In genomic region chr5:36442352-36442751, GRCh38 we compare ENCODE assay signal across 13 cellular contexts.
A peak's percentile ranks its signal among the peaks of the same experiment; 100 is the strongest.
DNase-seq lines count a peak whose midpoint lies in the region; ATAC-seq and TF ChIP-seq lines count a peak whose summit lies in the region.
"Had no signal": no experiment of that assay in that cellular context is flagged by ENCODE, and none has a peak within 500 bp of the region (broad histone marks: within the 10 kb centered on the region; RNA-seq: fewer than 3 reads in every experiment).

No MANE protein-coding gene starts in this region.

- H3K4me1 ChIP-seq in body of pancreas, result peaks cover 21% of the 10 kb centered on the region
- peaks cover 22% of the 10 kb centered on the region for H3K4me1 ChIP-seq in GM23248 (ENCODE audit: insufficient read depth)

- no peaks in the 10 kb centered on the region for H3K9me2 ChIP-seq in GM23248 (ENCODE audit: insufficient read depth)

- TF ChIP-seq CTCF in body of pancreas (IDR thresholded peaks at IDR 0.05) (no peak), nephron progenitor cell (IDR thresholded peaks at IDR 0.05) (no peak)

- in situ Hi-C loops in GM23248 (cut with MboI), result no loop called here

- H3K79me2 ChIP-seq in GM23248 (ENCODE audit: insufficient read depth), result no peaks in the 10 kb centered on the region

- H3K27me3 ChIP-seq in body of pancreas (no peaks in the 10 kb centered on the region), GM23248 (replicated peaks; ENCODE audit: insufficient read depth) (peaks cover 15% of the 10 kb centered on the region; the same call in 1 of the 2 replicates)
- H3K27me3 ChIP-seq: upper lobe of left lung had no signal

- ATAC-seq in body of pancreas, result peak; percentile 53

- no peaks in the 10 kb centered on the region for H3K27me3 Mint-ChIP-seq in nephron progenitor cell (ENCODE audit: low read depth, poor library complexity)
- H3K27me3 Mint-ChIP-seq: activated naive CD4-positive, alpha-beta T cell treated with anti-CD3 and anti-CD28 coated beads, Interleukin-2, amount 50 U/mL, for 24 hours had no signal

- H3K9me3 Mint-ChIP-seq in nephron progenitor cell, result no peaks in the 10 kb centered on the region
- H3K9me3 Mint-ChIP-seq: activated naive CD4-positive, alpha-beta T cell treated with anti-CD3 and anti-CD28 coated beads, Interleukin-2, amount 50 U/mL, for 24 hours had no signal

- no peaks in the 10 kb centered on the region for H3K36me3 Mint-ChIP-seq in nephron progenitor cell (ENCODE audit: low read depth)
- H3K36me3 Mint-ChIP-seq: activated naive CD4-positive, alpha-beta T cell treated with anti-CD3 and anti-CD28 coated beads, Interleukin-2, amount 50 U/mL, for 24 hours had no signal

- H4K20me1 ChIP-seq in GM23248 (ENCODE audit: insufficient read depth), result no peaks in the 10 kb centered on the region

- 54 to 69% methylated on average over 7 of the region's 7 CpGs for WGBS in body of pancreas, 2 donors
- WGBS in GM23248 (ENCODE audit: low coverage in 1 of 2, low lambda C conversion rate in 2 of 2, missing lambda C conversion rate in 2 of 2), 2 experiments, result 89 to 92% methylated on average over 7 of the region's 7 CpGs

- H3K4me3 ChIP-seq in body of pancreas, result no peak overlapping the region
- H3K4me3 ChIP-seq in GM23248, result no peak overlapping the region
- H3K4me3 ChIP-seq: prostate gland, upper lobe of left lung had no signal

- peaks cover 47% of the 10 kb centered on the region for H3K4me1 Mint-ChIP-seq in nephron progenitor cell
- H3K4me1 Mint-ChIP-seq: activated naive CD4-positive, alpha-beta T cell treated with anti-CD3 and anti-CD28 coated beads, Interleukin-2, amount 50 U/mL, for 24 hours had no signal

- no peak overlapping the region for H2AFZ ChIP-seq in GM23248

- H3K36me3 ChIP-seq in body of pancreas (replicated peaks in 1 of 2; ENCODE audit: insufficient read depth in 1 of 2, low read depth in 2 of 2) (no peaks in the 10 kb centered on the region), GM23248 (ENCODE audit: low read depth) (no peaks in the 10 kb centered on the region)
- H3K36me3 ChIP-seq: prostate gland, upper lobe of left lung had no signal

- intact Hi-C loops in body of pancreas (cut with DNase I), result no loop called here

- H3K27ac Mint-ChIP-seq in nephron progenitor cell, result peak overlapping the region; percentile 60
- H3K27ac Mint-ChIP-seq: activated naive CD4-positive, alpha-beta T cell treated with anti-CD3 and anti-CD28 coated beads, Interleukin-2, amount 50 U/mL, for 24 hours had no signal

- H3K27ac ChIP-seq in body of pancreas (no peak overlapping the region), GM23248 (no peak overlapping the region)
- H3K27ac ChIP-seq: KMS-11, prostate gland, upper lobe of left lung had no signal

- H3K9me3 ChIP-seq in body of pancreas, result no peaks in the 10 kb centered on the region
- H3K9me3 ChIP-seq in GM23248 (ENCODE audit: low read depth), result no peaks in the 10 kb centered on the region
- H3K9me3 ChIP-seq: prostate gland, upper lobe of left lung had no signal

- H3F3A ChIP-seq in GM23248 (ENCODE audit: insufficient read depth), result peaks cover 13% of the 10 kb centered on the region

- H3K4me3 Mint-ChIP-seq in nephron progenitor cell, result no peak overlapping the region
- H3K4me3 Mint-ChIP-seq: activated naive CD4-positive, alpha-beta T cell treated with anti-CD3 and anti-CD28 coated beads, Interleukin-2, amount 50 U/mL, for 24 hours had no signal

- peak; percentile 33 for DNase-seq in SKM-1 treated with dmso at 0.1 percent for 144 hours (lab: John Stamatoyannopoulos, UW; ENCODE audit: unreplicated experiment)
- DNase-seq in SKM-1 (lab: John Stamatoyannopoulos, UW; ENCODE audit: unreplicated experiment), result no peak
- peak; percentile 96 for DNase-seq in LoVo (ENCODE audit: low spot score)
- DNase-seq in body of pancreas, result peak in 3 of 4 donors; percentile 18 to 36 (median 25)
- DNase-seq in nephron progenitor cell, result no peak
- DNase-seq in GM23248, result no peak
- no peak for DNase-seq in activated gamma-delta T cell treated with Interleukin-2 at 50 U/mL for 16 hours
- no peak for DNase-seq in globus pallidus (ENCODE audit: low spot score)
- DNase-seq: NCI-H2107, upper lobe of left lung had no signal

- no peak overlapping the region for H3K4me2 ChIP-seq in GM23248 (ENCODE audit: unreplicated experiment)
- H3K4me2 ChIP-seq: KMS-11 had no signal

- no peak overlapping the region for H3K9ac ChIP-seq in GM23248
- H3K9ac ChIP-seq: KMS-11 had no signal

- no peak for TF ChIP-seq POLR2A in body of pancreas (IDR thresholded peaks at IDR 0.05)

Comparison
In these comparisons a context has a peak if more than half of its experiments do, and no peak if none do; other contexts are left out.
1. DNase-seq: peak in SKM-1 treated with dmso at 0.1 percent for 144 hours (single experiment), LoVo (single experiment) and body of pancreas (3 of 4); none in SKM-1 (single experiment), nephron progenitor cell (single experiment), GM23248 (single experiment), activated gamma-delta T cell treated with Interleukin-2 at 50 U/mL for 16 hours (single experiment) and globus pallidus (single experiment).